ENCODE assay signal across 13 cellular contexts in genomic region chr12:116318738-116319050, GRCh38. TPM values are rescaled to one million over a fixed set of nuclear protein-coding genes. Genes with fewer than 3 reads are reported as not detected.
DNase-seq lines count a peak whose midpoint lies in the region; ATAC-seq, FAIRE-seq and TF ChIP-seq lines count a peak whose summit lies in the region.
"Had no signal": no experiment of that assay in that cellular context is flagged by ENCODE, and none has a peak within 500 bp of the region (broad histone marks: within the 10 kb centered on the region; RNA-seq: fewer than 3 reads in every experiment).

No MANE protein-coding gene starts in this region.

- H3K27me3 Mint-ChIP-seq in HFFc6 (ENCODE audit: insufficient read depth): peaks cover 4% of the 10 kb centered on the region

- no peak for FAIRE-seq in GM12891 (lab: Jason Lieb, UNC)
- FAIRE-seq: TTC549 had no signal

- H3K27ac Mint-ChIP-seq in HFFc6: peak overlapping the region; percentile 98

- no peak for TF ChIP-seq CTCF in HFFc6 (IDR thresholded peaks at IDR 0.05)
- TF ChIP-seq CTCF in RWPE2 (IDR thresholded peaks at IDR 0.05; ENCODE audit: poor library complexity, severe bottlenecking): no peak
- TF ChIP-seq CTCF in fibroblast of lung (conservative IDR thresholded peaks at IDR 0.05 in 1 of 2, IDR thresholded peaks at IDR 0.05 in 1 of 2; ENCODE audit: low read depth in 1 of 2, low read length in 2 of 2): no peak

- no peaks in the 10 kb centered on the region for H3K36me3 Mint-ChIP-seq in HFFc6 (ENCODE audit: low read depth)

- no peaks in the 10 kb centered on the region for H3K79me2 ChIP-seq in fibroblast of lung (ENCODE audit: control insufficient read depth, insufficient read depth, low read length)

- DNase-seq in HFFc6 (no peak), RWPE2 (ENCODE audit: low spot score) (no peak), fibroblast of lung (ENCODE audit: low read depth in 2 of 2) (peak in 1 of 2 donors; percentile 31), SW 1271 (lab: John Stamatoyannopoulos, UW) (no peak), GM12891 (ENCODE audit: insufficient read length, low spot score) (no peak), erythroblast (lab: John Stamatoyannopoulos, UW) (no peak)
- DNase-seq: activated CD8-positive, alpha-beta memory T cell treated with anti-CD3 and anti-CD28 coated beads, Interleukin-2, amount 50 U/mL, for 48 hours; NCI-H187 treated with DMSO at 0.1 percent for 48 hours; RPMI8226 had no signal

- ATAC-seq in RWPE2 (ENCODE audit: low read depth) (peak; percentile 3; the same call in 1 of the 3 replicates), GM19395 (IDR thresholded peaks at IDR 0.05; ENCODE audit: unreplicated experiment) (no peak)

- H3K4me1 Mint-ChIP-seq in HFFc6 (ENCODE audit: low read depth): peaks cover 46% of the 10 kb centered on the region

- H3K27ac ChIP-seq in RWPE2 (ENCODE audit: poor library complexity, severe bottlenecking) (peak overlapping the region; percentile 66), fibroblast of lung (ENCODE audit: insufficient read depth, low read length) (peak overlapping the region; percentile 95)

- H3K36me3 ChIP-seq in RWPE2 (ENCODE audit: low read depth): no peaks in the 10 kb centered on the region
- no peaks in the 10 kb centered on the region for H3K36me3 ChIP-seq in fibroblast of lung (ENCODE audit: control insufficient read depth, insufficient read depth, low read length)
- H3K36me3 ChIP-seq in skeletal muscle satellite cell (ENCODE audit: insufficient read depth, low read length): no peaks in the 10 kb centered on the region

- peak overlapping the region; percentile 80; the same call in 1 of the 2 replicates for H3K4me3 Mint-ChIP-seq in HFFc6
- H3K4me3 Mint-ChIP-seq: neural crest cell had no signal

- H3K4me3 ChIP-seq in RWPE2 (ENCODE audit: severe bottlenecking) (no peak overlapping the region), fibroblast of lung (replicated peaks in 1 of 4; ENCODE audit: control extremely low read depth in 1 of 4, insufficient read depth in 1 of 4, low read depth in 3 of 4, low read length in 4 of 4) (no peak overlapping the region), skeletal muscle satellite cell (ENCODE audit: low read length) (peak overlapping the region; percentile 22)

- H3K9me3 Mint-ChIP-seq in HFFc6: no peaks in the 10 kb centered on the region
- H3K9me3 Mint-ChIP-seq: neural crest cell had no signal

- H4K20me1 ChIP-seq in fibroblast of lung (ENCODE audit: control insufficient read depth, extremely low read depth, insufficient read depth, low read length): no peaks in the 10 kb centered on the region

- peak overlapping the region; percentile 71 for H3K4me2 ChIP-seq in fibroblast of lung (ENCODE audit: extremely low read depth, insufficient read depth, low read length)
- H3K4me2 ChIP-seq in skeletal muscle satellite cell (ENCODE audit: low read length): peak overlapping the region; percentile 73

- H2AFZ ChIP-seq in fibroblast of lung (ENCODE audit: low read length): peak overlapping the region; percentile 31

- TF ChIP-seq POLR2A in GM12891 (IDR thresholded peaks at IDR 0.05; ENCODE audit: low read depth, low read length) (no peak), erythroblast (IDR thresholded peaks at IDR 0.05; ENCODE audit: low read length) (no peak)

- H3K9ac ChIP-seq in fibroblast of lung (ENCODE audit: insufficient read depth, low read length) (no peak overlapping the region), skeletal muscle satellite cell (ENCODE audit: low read depth, low read length) (peak overlapping the region; percentile 61)

- no peaks in the 10 kb centered on the region for H3K9me3 ChIP-seq in RWPE2 (ENCODE audit: severe bottlenecking)
- H3K9me3 ChIP-seq in fibroblast of lung (ENCODE audit: control insufficient read depth, insufficient read depth, low read depth, low read length): no peaks in the 10 kb centered on the region
- H3K9me3 ChIP-seq in skeletal muscle satellite cell (replicated peaks; ENCODE audit: low read length): no peaks in the 10 kb centered on the region

- H3K27me3 ChIP-seq in RWPE2 (ENCODE audit: insufficient read depth, poor library complexity, severe bottlenecking): no peaks in the 10 kb centered on the region
- no peaks in the 10 kb centered on the region for H3K27me3 ChIP-seq in fibroblast of lung (ENCODE audit: control insufficient read depth, insufficient read depth, low read length)
- no peaks in the 10 kb centered on the region for H3K27me3 ChIP-seq in skeletal muscle satellite cell (ENCODE audit: control insufficient read depth, insufficient read depth, low read length)

- peaks cover 23% of the 10 kb centered on the region for H3K4me1 ChIP-seq in RWPE2 (ENCODE audit: insufficient read depth, poor library complexity, severe bottlenecking)
- H3K4me1 ChIP-seq in fibroblast of lung (ENCODE audit: control insufficient read depth, extremely low read depth, insufficient read depth, low read length): peaks cover 9% of the 10 kb centered on the region
- peaks cover 31% of the 10 kb centered on the region for H3K4me1 ChIP-seq in skeletal muscle satellite cell (ENCODE audit: control insufficient read depth, insufficient read depth, low read length)

TF ChIP-seq in GM12891, 5 proteins besides CTCF, POLR2A, EP300 and RAD21:
- TF ChIP-seq PAX5 (IDR thresholded peaks at IDR 0.05; ENCODE audit: insufficient read depth, low read length, severe bottlenecking): no peak
- no peak for TF ChIP-seq POLR2AphosphoS5 (IDR thresholded peaks at IDR 0.05; ENCODE audit: low read depth, low read length)
- TF ChIP-seq SPI1 (IDR thresholded peaks at IDR 0.05; ENCODE audit: low read depth, low read length): no peak
- TF ChIP-seq TAF1 (IDR thresholded peaks at IDR 0.05; ENCODE audit: low read depth, low read length): no peak
- TF ChIP-seq POU2F2 (IDR thresholded peaks at IDR 0.05; ENCODE audit: low read depth, low read length): no peak

RNA-seq across cellular contexts. Expression of gene MED13L, which starts 41.2 kb away (rescaled TPM):
- total RNA-seq in HFFc6 (2021; fragmentation: NEBNext Ultra II Directional; extraction: Animal tissue kit (Norgen Biotek cat#: 25700)): 10 to 100 TPM; 74.5 to 84.2 (median 77.7) TPM
- 97.3 and 115 TPM in 2 replicates for total RNA-seq in fibroblast of lung
- 40.3 and 56.5 TPM in 2 replicates for polyA plus RNA-seq in fibroblast of lung
- 17.3 and 27.4 TPM in 2 replicates for polyA plus RNA-seq in fibroblast of lung (2012)
- polyA minus RNA-seq in fibroblast of lung (ENCODE audit: low replicate concordance): 91.2 and 97.5 TPM in 2 replicates
- 71.2 and 113 TPM in 2 replicates for total RNA-seq in skeletal muscle satellite cell (2012; rRNA removed)
- polyA plus RNA-seq in GM12891 (2012; ENCODE audit: low read depth, missing spikeins): 12.5 TPM
